ENCODE assay signal across 10 cellular contexts in the genomic region with DNA sequence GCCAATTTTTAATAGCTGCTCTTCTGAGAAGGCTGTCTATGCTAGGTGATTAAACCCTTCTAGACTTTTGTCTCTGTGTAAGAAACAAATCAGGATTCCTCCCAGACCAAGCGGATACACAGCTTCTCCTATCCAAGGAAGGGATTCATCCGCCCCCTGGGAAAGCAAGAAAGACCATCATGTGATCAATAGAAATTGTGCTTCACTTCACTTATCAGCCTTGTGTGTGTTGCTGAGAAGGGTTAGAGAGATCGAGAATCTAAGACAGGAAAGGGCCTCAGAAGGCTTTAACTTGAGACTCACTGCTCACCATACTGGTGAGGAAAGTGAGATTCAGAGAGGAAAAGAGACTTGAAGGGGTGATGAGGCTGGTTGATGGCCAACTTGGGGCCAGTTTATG. TPM values are rescaled to one million over a fixed set of nuclear protein-coding genes. Genes with fewer than 3 reads are reported as not detected.
DNase-seq lines count a peak whose midpoint lies in the region; ATAC-seq and TF ChIP-seq lines count a peak whose summit lies in the region.
"Had no signal": no experiment of that assay in that cellular context is flagged by ENCODE, and none has a peak within 500 bp of the region (broad histone marks: within the 10 kb centered on the region; RNA-seq: fewer than 3 reads in every experiment).

No MANE protein-coding gene starts in this region.

- H3K27me3 ChIP-seq in stomach (no peaks in the 10 kb centered on the region), left lung (no peaks in the 10 kb centered on the region)
- H3K27me3 ChIP-seq: body of pancreas had no signal

- H3K9me3 ChIP-seq in stomach = no peaks in the 10 kb centered on the region
- no peaks in the 10 kb centered on the region for H3K9me3 ChIP-seq in left lung
- H3K9me3 ChIP-seq: body of pancreas had no signal

- H3K27ac ChIP-seq in stomach = peak overlapping the region in 3 of 5 donors; percentile 89 to 93 (median 90)
- H3K27ac ChIP-seq in left lung = peak overlapping the region in 1 of 2 donors; percentile 87

- DNase-seq in activated T-cell treated with anti-CD3 and anti-CD28 coated beads, Interleukin-2, amount 50 U/mL, for 24 hours = no peak
- DNase-seq in activated T-cell treated with anti-CD3 and anti-CD28 coated beads, Interleukin-2, amount 50 U/mL, for 48 hours = no peak
- DNase-seq in glutamatergic neuron = no peak
- DNase-seq in stomach = no peak
- DNase-seq in left lung = no peak
- no peak for DNase-seq in ecto neural progenitor cell (ENCODE audit: low spot score)
- DNase-seq in KG1 (lab: John Stamatoyannopoulos, UW) = no peak
- DNase-seq: body of pancreas had no signal

- H3K4me3 ChIP-seq in stomach = peak overlapping the region in 3 of 4 donors; percentile 75 to 87 (median 79)
- peak overlapping the region in 1 of 2 donors; percentile 71 for H3K4me3 ChIP-seq in left lung

- WGBS in stomach, 5 donors = 78 to 98% (median 91%) methylated on average over 3 of the region's 3 CpGs

- TF ChIP-seq CTCF in glutamatergic neuron (IDR thresholded peaks at IDR 0.05; ENCODE audit: partially characterized antibody, unreplicated experiment) (no peak), stomach (IDR thresholded peaks at IDR 0.05) (no peak), left lung (IDR thresholded peaks at IDR 0.05) (no peak)

- H3K4me3 Mint-ChIP-seq in activated T-cell treated with anti-CD3 and anti-CD28 coated beads, Interleukin-2, amount 50 U/mL, for 24 hours = peak overlapping the region; percentile 96
- H3K4me3 Mint-ChIP-seq in activated T-helper 17 cell treated with anti-CD3 and anti-CD28 coated beads, Interleukin-2, amount 50 U/mL, for 72 hours = peak overlapping the region; percentile 98
- H3K4me3 Mint-ChIP-seq in glutamatergic neuron (ENCODE audit: unreplicated experiment) = peak overlapping the region; percentile 85

- peaks cover 42% of the 10 kb centered on the region for H3K36me3 Mint-ChIP-seq in activated T-cell treated with anti-CD3 and anti-CD28 coated beads, Interleukin-2, amount 50 U/mL, for 24 hours (ENCODE audit: low read depth)
- H3K36me3 Mint-ChIP-seq in activated T-helper 17 cell treated with anti-CD3 and anti-CD28 coated beads, Interleukin-2, amount 50 U/mL, for 72 hours (ENCODE audit: low read depth) = peaks cover 20% of the 10 kb centered on the region
- H3K36me3 Mint-ChIP-seq in glutamatergic neuron (ENCODE audit: unreplicated experiment) = peaks cover 5% of the 10 kb centered on the region

- intact Hi-C loops in stomach (cut with DNase I; ENCODE audit: low total_unique reads) = no loop called here
- intact Hi-C loops in left lung (cut with DNase I) = no loop called here

- H3K36me3 ChIP-seq in stomach (peaks cover 18 to 30% (median 27%) of the 10 kb centered on the region in 4 donors), left lung (peaks cover 0 to 26% of the 10 kb centered on the region in 2 donors)

- H3K4me1 Mint-ChIP-seq in activated T-cell treated with anti-CD3 and anti-CD28 coated beads, Interleukin-2, amount 50 U/mL, for 24 hours (ENCODE audit: low read depth) = peaks cover 25% of the 10 kb centered on the region
- H3K4me1 Mint-ChIP-seq in activated T-helper 17 cell treated with anti-CD3 and anti-CD28 coated beads, Interleukin-2, amount 50 U/mL, for 72 hours = peaks cover 10% of the 10 kb centered on the region
- H3K4me1 Mint-ChIP-seq in glutamatergic neuron (ENCODE audit: low read depth, unreplicated experiment) = peaks cover 8% of the 10 kb centered on the region

- H3K4me1 ChIP-seq in stomach = peaks cover 9 to 33% (median 20%) of the 10 kb centered on the region in 4 donors
- H3K4me1 ChIP-seq in left lung = peaks cover 8 to 29% of the 10 kb centered on the region in 2 donors

- no peak for TF ChIP-seq POLR2A in stomach (IDR thresholded peaks at IDR 0.05)

- no peak for TF ChIP-seq EP300 in stomach (IDR thresholded peaks at IDR 0.05)

- no peak for ATAC-seq in activated T-helper 17 cell treated with anti-CD3 and anti-CD28 coated beads, Interleukin-2, amount 50 U/mL, for 72 hours (replicated peaks)
- no peak for ATAC-seq in left lung
- ATAC-seq: body of pancreas had no signal

- H3K27ac Mint-ChIP-seq in activated T-cell treated with anti-CD3 and anti-CD28 coated beads, Interleukin-2, amount 50 U/mL, for 24 hours = peak overlapping the region; percentile 99
- peak overlapping the region; percentile 85 for H3K27ac Mint-ChIP-seq in activated T-helper 17 cell treated with anti-CD3 and anti-CD28 coated beads, Interleukin-2, amount 50 U/mL, for 72 hours
- peak overlapping the region; percentile 97 for H3K27ac Mint-ChIP-seq in glutamatergic neuron (ENCODE audit: unreplicated experiment)

- no peaks in the 10 kb centered on the region for H3K27me3 Mint-ChIP-seq in activated T-cell treated with anti-CD3 and anti-CD28 coated beads, Interleukin-2, amount 50 U/mL, for 24 hours
- H3K27me3 Mint-ChIP-seq in activated T-helper 17 cell treated with anti-CD3 and anti-CD28 coated beads, Interleukin-2, amount 50 U/mL, for 72 hours = no peaks in the 10 kb centered on the region
- H3K27me3 Mint-ChIP-seq in glutamatergic neuron (ENCODE audit: unreplicated experiment) = peaks cover 8% of the 10 kb centered on the region

- H3K9me3 Mint-ChIP-seq in activated T-cell treated with anti-CD3 and anti-CD28 coated beads, Interleukin-2, amount 50 U/mL, for 24 hours = no peaks in the 10 kb centered on the region
- H3K9me3 Mint-ChIP-seq in activated T-helper 17 cell treated with anti-CD3 and anti-CD28 coated beads, Interleukin-2, amount 50 U/mL, for 72 hours = no peaks in the 10 kb centered on the region
- peaks cover 12% of the 10 kb centered on the region for H3K9me3 Mint-ChIP-seq in glutamatergic neuron (ENCODE audit: unreplicated experiment)

RNA-seq across cellular contexts. Expression of a gene that starts 1.5 kb away (rescaled TPM):
- 10 to 100 TPM; 41.2 to 47.9 TPM for total RNA-seq in activated T-helper 17 cell treated with anti-CD3 and anti-CD28 coated beads, Interleukin-2, amount 50 U/mL, for 72 hours
- total RNA-seq in glutamatergic neuron (ENCODE audit: unreplicated experiment) = 94.8 TPM
- total RNA-seq in stomach = 10 to 100 TPM; 18.7 to 67.4 (median 60.3) TPM
- 10 to 100 TPM in 2 of 3 donors, 1 to 10 TPM in 1; 7.9 to 30.6 (median 15.1) TPM for polyA plus RNA-seq in stomach
- 10 to 100 TPM; 38.5 to 43.8 TPM for total RNA-seq in left lung

RNA-seq across cellular contexts. Expression of a gene that starts 26.5 kb away (rescaled TPM):
- 1 to 10 TPM; 1.3 to 2.8 TPM for total RNA-seq in activated T-helper 17 cell treated with anti-CD3 and anti-CD28 coated beads, Interleukin-2, amount 50 U/mL, for 72 hours
- total RNA-seq in glutamatergic neuron (ENCODE audit: unreplicated experiment) (2.2 TPM), stomach (under 1 TPM in 1 of 5 donors, not detected in 4; 0.37 TPM), left lung (1 to 10 TPM in 1 of 2 donors, under 1 TPM in 1; 0.93 to 1.0 TPM)
- polyA plus RNA-seq in stomach = 10 to 100 TPM in 1 of 3 donors, not detected in 2; 17.0 TPM
- total RNA-seq: body of pancreas, NCI-H460 had no signal

RNA-seq across cellular contexts. Expression of a gene that starts 48.5 kb away (rescaled TPM):
- total RNA-seq in activated T-helper 17 cell treated with anti-CD3 and anti-CD28 coated beads, Interleukin-2, amount 50 U/mL, for 72 hours = 10 to 100 TPM; 37.8 to 38.4 TPM
- total RNA-seq in glutamatergic neuron (ENCODE audit: unreplicated experiment) (30.9 TPM), stomach (100 to 1,000 TPM in 1 of 5 donors, 10 to 100 TPM in 2, 1 to 10 TPM in 2; 8.4 to 182 (median 15.2) TPM), left lung (10 to 100 TPM; 24.5 to 27.9 TPM)
- 10 to 100 TPM; 10.8 to 17.5 (median 13.1) TPM for polyA plus RNA-seq in stomach

RNA-seq across cellular contexts. Expression of a gene that starts 59.4 kb away (rescaled TPM):
- 10 to 100 TPM; 11.2 to 21.0 TPM for total RNA-seq in activated T-helper 17 cell treated with anti-CD3 and anti-CD28 coated beads, Interleukin-2, amount 50 U/mL, for 72 hours
- total RNA-seq in glutamatergic neuron (ENCODE audit: unreplicated experiment) (26.3 TPM), stomach (10 to 100 TPM in 3 of 5 donors, 1 to 10 TPM in 2; 5.8 to 13.3 (median 12.3) TPM), left lung (10 to 100 TPM; 13.3 to 14.3 TPM)
- 1 to 10 TPM; 2.6 to 4.8 (median 2.6) TPM for polyA plus RNA-seq in stomach
